25 cellular contexts compared by ENCODE assay signal in genomic region chr10:57367412-57367811, GRCh38.
"Had no signal": no experiment of that assay in that cellular context is flagged by ENCODE, and none has a peak within 500 bp of the region (broad histone marks: within the 10 kb centered on the region; RNA-seq: fewer than 3 reads in every experiment).

No MANE protein-coding gene starts in this region.

- H3K27me3 ChIP-seq: colonic mucosa, esophagus squamous epithelium, gastrocnemius medialis, heart right ventricle, left lung had no signal

- H3K27ac ChIP-seq: colonic mucosa, epithelial cell of prostate, esophagus squamous epithelium, gastrocnemius medialis, heart right ventricle, left lung, lower lobe of right lung had no signal

- H3K4me1 ChIP-seq: colonic mucosa, esophagus squamous epithelium, gastrocnemius medialis, heart right ventricle, left lung, lower lobe of right lung had no signal

- DNase-seq: colonic mucosa; cortex of kidney; effector CD8-positive, alpha-beta T cell; effector memory CD8-positive, alpha-beta T cell; endodermal cell; erythroblast; esophagus squamous epithelium; foreskin fibroblast; foreskin melanocyte; gastrocnemius medialis; glutamatergic neuron; head of caudate nucleus; heart right ventricle; hippocampal formation; left cardiac atrium; left lung; left ventricle myocardium superior; lower lobe of right lung; mesenchymal stem cell; mucosa of descending colon had no signal

- H3K9me3 ChIP-seq: colonic mucosa, esophagus squamous epithelium, gastrocnemius medialis, heart right ventricle, left lung, lower lobe of right lung, mucosa of descending colon had no signal

- FAIRE-seq: endometrium, islet of Langerhans, keratinocyte had no signal

- H3K4me3 ChIP-seq: colonic mucosa, esophagus squamous epithelium, gastrocnemius medialis, heart right ventricle, left lung, lower lobe of right lung, mucosa of descending colon had no signal

- H3K36me3 ChIP-seq: colonic mucosa, esophagus squamous epithelium, gastrocnemius medialis, heart right ventricle, left lung, lower lobe of right lung had no signal

- ATAC-seq: effector memory CD8-positive, alpha-beta T cell; esophagus mucosa; gastrocnemius medialis; heart right ventricle; left cardiac atrium; left lung; left ventricle myocardium superior; lower lobe of right lung; mucosa of descending colon had no signal
